In genomic region chr4:182775075-182775474, GRCh38 we compare ENCODE assay signal across 1 cellular context.
TF ChIP-seq lines count a peak whose summit lies in the region.

No MANE protein-coding gene starts in this region.

TF ChIP-seq in H1, 55 proteins besides CTCF, POLR2A, EP300 and RAD21:
- TF ChIP-seq POLR2AphosphoS5 (IDR thresholded peaks at IDR 0.05; ENCODE audit: low read depth, low read length): no peak
- TF ChIP-seq RXRA (IDR thresholded peaks at IDR 0.05; ENCODE audit: insufficient read depth, low read depth, low read length): no peak
- no peak for TF ChIP-seq SIX5 (IDR thresholded peaks at IDR 0.05; ENCODE audit: low read depth, low read length)
- TF ChIP-seq CHD7 (IDR thresholded peaks at IDR 0.05; ENCODE audit: insufficient replicate concordance, low read length): no peak
- TF ChIP-seq ATF3 (IDR thresholded peaks at IDR 0.05; ENCODE audit: insufficient read depth, low read depth, low read length): no peak
- no peak for TF ChIP-seq MAFK (IDR thresholded peaks at IDR 0.05; ENCODE audit: low read depth, low read length)
- no peak for TF ChIP-seq BRCA1 (IDR thresholded peaks at IDR 0.05; ENCODE audit: low read depth, low read length)
- TF ChIP-seq CTBP2 (IDR thresholded peaks at IDR 0.05; ENCODE audit: borderline replicate concordance, insufficient read depth, insufficient read length, low read length): no peak
- no peak for TF ChIP-seq HDAC6 (IDR thresholded peaks at IDR 0.05; ENCODE audit: low read depth, low read length)
- no peak for TF ChIP-seq NANOG (IDR thresholded peaks at IDR 0.05; ENCODE audit: insufficient read depth, low read depth, low read length, poor library complexity, severe bottlenecking)
- TF ChIP-seq SAP30 (IDR thresholded peaks at IDR 0.05; ENCODE audit: insufficient read depth, insufficient replicate concordance, low read length): no peak
- no peak for TF ChIP-seq SIRT6 (IDR thresholded peaks at IDR 0.05; ENCODE audit: low read length)
- no peak for TF ChIP-seq CBX8 (IDR thresholded peaks at IDR 0.05; ENCODE audit: borderline replicate concordance, low read depth, low read length)
